ENCODE assay signal across 8 cellular contexts in the genomic region with DNA sequence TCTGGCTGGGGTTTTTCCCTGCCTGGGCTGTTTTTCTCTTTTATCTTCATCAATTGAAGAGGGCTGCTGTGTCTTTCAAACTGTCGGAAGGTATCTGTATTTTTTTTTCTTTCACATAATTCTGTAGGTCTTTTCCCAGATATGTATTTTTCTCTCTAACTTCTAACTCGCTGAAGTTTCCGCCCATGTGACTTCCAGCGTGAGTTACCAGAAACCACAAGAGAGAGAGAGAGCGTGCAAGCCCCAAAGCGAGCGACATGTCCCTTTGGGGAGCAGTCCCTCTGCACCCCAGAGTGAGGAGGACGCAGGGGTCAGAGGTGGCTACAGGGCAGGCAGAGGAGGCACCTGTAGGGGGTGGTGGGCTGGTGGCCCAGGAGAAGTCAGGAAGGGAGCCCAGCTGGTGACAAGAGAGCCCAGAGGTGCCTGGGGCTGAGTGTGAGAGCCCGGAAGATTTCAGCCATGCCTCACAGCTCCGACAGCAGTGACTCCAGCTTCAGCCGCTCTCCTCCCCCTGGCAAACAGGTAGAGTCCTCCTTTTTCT. TPM values are rescaled to one million over a fixed set of nuclear protein-coding genes. Genes with fewer than 3 reads are reported as not detected.
DNase-seq lines count a peak whose midpoint lies in the region; ATAC-seq and TF ChIP-seq lines count a peak whose summit lies in the region.

A gene with protein sequence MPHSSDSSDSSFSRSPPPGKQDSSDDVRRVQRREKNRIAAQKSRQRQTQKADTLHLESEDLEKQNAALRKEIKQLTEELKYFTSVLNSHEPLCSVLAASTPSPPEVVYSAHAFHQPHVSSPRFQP (plus strand): TSS at position 246 of the 541 bp plus-strand sequence. CDS start 214 bp downstream, at position 460.

- H3K79me2 ChIP-seq in smooth muscle cell (ENCODE audit: low read depth), result no peaks in the 10 kb centered on the region

- H3K27ac ChIP-seq in VCaP (peak within 1 kb of the TSS; percentile 91), spleen (peak within 1 kb of the TSS; percentile 71 to 93 (median 85)), smooth muscle cell (ENCODE audit: low read depth) (no peak within 1 kb of the TSS)

- peak; percentile 36 for DNase-seq in effector CD8-positive, alpha-beta T cell (lab: John Stamatoyannopoulos, UW)
- peak; percentile 91 for DNase-seq in spleen
- DNase-seq in DMS153 (lab: John Stamatoyannopoulos, UW), result no peak
- DNase-seq in D341Med (ENCODE audit: low spot score), result no peak
- DNase-seq in smooth muscle cell (lab: John Stamatoyannopoulos, UW; ENCODE audit: unreplicated experiment), result no peak

- peaks cover 0 to 23% (median 2%) of the 10 kb centered on the region in 6 donors for H3K36me3 ChIP-seq in spleen
- no peaks in the 10 kb centered on the region for H3K36me3 ChIP-seq in smooth muscle cell (ENCODE audit: low read depth)

- H3K4me3 ChIP-seq in spleen, result peak within 1 kb of the TSS; percentile 45 to 82 (median 56)
- no peak within 1 kb of the TSS for H3K4me3 ChIP-seq in smooth muscle cell

- intact Hi-C loops in spleen (cut with DNase I; ENCODE audit: low total_unique reads), result no loop called here

- no peak within 1 kb of the TSS for H3K9ac ChIP-seq in smooth muscle cell (ENCODE audit: low read depth)

- H2AFZ ChIP-seq in smooth muscle cell (ENCODE audit: low read depth), result no peak within 1 kb of the TSS

- H3K9me3 ChIP-seq in spleen, result no peaks in the 10 kb centered on the region
- no peaks in the 10 kb centered on the region for H3K9me3 ChIP-seq in smooth muscle cell (replicated peaks; ENCODE audit: low read depth)

- no peak within 1 kb of the TSS for H3K4me2 ChIP-seq in smooth muscle cell

- H4K20me1 ChIP-seq in smooth muscle cell (ENCODE audit: low read depth), result no peaks in the 10 kb centered on the region

- TF ChIP-seq CTCF in VCaP (conservative IDR thresholded peaks at IDR 0.05) (no peak), spleen (IDR thresholded peaks at IDR 0.05 in 8 of 11, conservative IDR thresholded peaks at IDR 0.05 in 3 of 11) (no peak), smooth muscle cell (IDR thresholded peaks at IDR 0.05; ENCODE audit: borderline replicate concordance, insufficient read depth, poor library complexity, severe bottlenecking) (no peak)

- H3K4me1 ChIP-seq in spleen (peaks cover 29 to 76% (median 60%) of the 10 kb centered on the region in 6 donors), smooth muscle cell (ENCODE audit: low read depth) (no peaks in the 10 kb centered on the region)

- no peak for TF ChIP-seq POLR2A in spleen (IDR thresholded peaks at IDR 0.05)

- ATAC-seq in GM18868 (IDR thresholded peaks at IDR 0.05; ENCODE audit: unreplicated experiment), result peak; percentile 76
- peak; percentile 32 for ATAC-seq in HG03103 (IDR thresholded peaks at IDR 0.05; ENCODE audit: low read depth, unreplicated experiment)

- H3F3A ChIP-seq in smooth muscle cell (ENCODE audit: low read depth), result no peaks in the 10 kb centered on the region

- no peaks in the 10 kb centered on the region for H3K27me3 ChIP-seq in spleen (replicated peaks in 1 of 7)
- H3K27me3 ChIP-seq in smooth muscle cell (ENCODE audit: low read depth), result no peaks in the 10 kb centered on the region

- WGBS in spleen, 5 donors, result 15 to 38% (median 27%) methylated on average over 11 of the region's 11 CpGs
- 84% methylated on average over 11 of the region's 11 CpGs for WGBS in smooth muscle cell (ENCODE audit: low lambda C conversion rate)

RNA-seq across cellular contexts. Expression of the gene that starts here (rescaled TPM):
- total RNA-seq in spleen, result 10 to 100 TPM; 14.4 to 67.9 (median 28.0) TPM
- 10 to 100 TPM; 39.5 to 49.2 (median 44.2) TPM for polyA plus RNA-seq in spleen
- not detected in 2 replicates for total RNA-seq in smooth muscle cell
- not detected in 2 replicates for polyA plus RNA-seq in smooth muscle cell

Comparison
In these comparisons a context has a peak if more than half of its experiments do, and no peak if none do; other contexts are left out.
1. RNA of the gene that starts here (total RNA-seq): 14.4 to 67.9 TPM in spleen; not detected in smooth muscle cell; every median in the first group is over 10 times any median in the second.
2. RNA of the gene that starts here (polyA plus RNA-seq): 39.5 to 49.2 TPM in spleen; not detected in smooth muscle cell; every median in the first group is over 10 times any median in the second.
3. DNase-seq: peak in effector CD8-positive, alpha-beta T cell (single experiment) and spleen (single experiment); none in DMS153 (single experiment), D341Med (single experiment) and smooth muscle cell (single experiment).